8 cellular contexts compared by ENCODE assay signal in genomic region chr6:32128751-32129296, GRCh38. TPM values are rescaled to one million over a fixed set of nuclear protein-coding genes. Genes with fewer than 3 reads are reported as not detected.
DNase-seq lines count a peak whose midpoint lies in the region; ATAC-seq and TF ChIP-seq lines count a peak whose summit lies in the region.

No MANE protein-coding gene starts in this region.

- CTCF ChIA-PET in CD8-positive, alpha-beta T cell (lab: Charles Lee), result interaction anchor here (0.9 to 2.2 kb wide), 8 partner anchors 8 to 69 kb away, joined by 3 to 10 read pairs (median 4); partner anchors contain the start of gene GPSM3

- H3K36me3 ChIP-seq in CD8-positive, alpha-beta T cell (ENCODE audit: insufficient read depth, low read length), result peaks cover 13% of the 10 kb centered on the region
- peaks cover 0 to 27% (median 0%) of the 10 kb centered on the region in 3 donors for H3K36me3 ChIP-seq in Peyer's patch

- H3K36me3 Mint-ChIP-seq in CD8-positive, alpha-beta T cell, result peaks cover 32% of the 10 kb centered on the region
- peaks cover 12% of the 10 kb centered on the region for H3K36me3 Mint-ChIP-seq in osteocyte (ENCODE audit: unreplicated experiment)

- H3K9me3 Mint-ChIP-seq in CD8-positive, alpha-beta T cell, result no peaks in the 10 kb centered on the region
- no peaks in the 10 kb centered on the region for H3K9me3 Mint-ChIP-seq in osteocyte (ENCODE audit: unreplicated experiment)

- H3K4me3 Mint-ChIP-seq in CD8-positive, alpha-beta T cell, result peak overlapping the region; percentile 99
- H3K4me3 Mint-ChIP-seq in osteocyte (ENCODE audit: unreplicated experiment), result peak overlapping the region; percentile 99

- peak overlapping the region; percentile 3 for H3K4me3 ChIP-seq in CD8-positive, alpha-beta T cell (ENCODE audit: low read depth, low read length)
- H3K4me3 ChIP-seq in Peyer's patch (peak overlapping the region in 3 of 4 donors; percentile 27 to 90 (median 86)), epithelial cell of proximal tubule (ENCODE audit: low read depth, low read length) (peak overlapping the region; percentile 57)

- TF ChIP-seq POLR2A in Peyer's patch (IDR thresholded peaks at IDR 0.05), result no peak

- H3K27ac Mint-ChIP-seq in CD8-positive, alpha-beta T cell, result peak overlapping the region; percentile 97
- peak overlapping the region; percentile 100 for H3K27ac Mint-ChIP-seq in osteocyte (ENCODE audit: unreplicated experiment)

- no peak for ATAC-seq in CD8-positive, alpha-beta T cell
- ATAC-seq in GM21723 (IDR thresholded peaks at IDR 0.05; ENCODE audit: unreplicated experiment), result no peak

- POLR2A ChIA-PET in CD8-positive, alpha-beta T cell (lab: Charles Lee), result interaction anchor here (0.8 to 3.8 kb wide), 11 partner anchors 12 to 724 kb away, joined by 3 to 21 read pairs (median 4); partner anchors contain the start of genes AGPAT1, GPSM3, PBX2 and TAP1

- peaks cover 47% of the 10 kb centered on the region for H3K4me1 Mint-ChIP-seq in CD8-positive, alpha-beta T cell (ENCODE audit: low read depth)
- peaks cover 40% of the 10 kb centered on the region for H3K4me1 Mint-ChIP-seq in osteocyte (ENCODE audit: unreplicated experiment)

- H3K9me3 ChIP-seq in CD8-positive, alpha-beta T cell (ENCODE audit: low read length), result no peaks in the 10 kb centered on the region
- H3K9me3 ChIP-seq in Peyer's patch, result no peaks in the 10 kb centered on the region

- peaks cover 31% of the 10 kb centered on the region for H3K4me1 ChIP-seq in CD8-positive, alpha-beta T cell (ENCODE audit: insufficient read depth, low read length)
- H3K4me1 ChIP-seq in Peyer's patch, result peaks cover 6 to 32% (median 16%) of the 10 kb centered on the region in 4 donors

- no peak for DNase-seq in CD8-positive, alpha-beta T cell
- DNase-seq in Peyer's patch (no peak), epithelial cell of proximal tubule (ENCODE audit: low read depth) (no peak), osteocyte (ENCODE audit: extremely low spot score, unreplicated experiment) (no peak), NAMALWA (ENCODE audit: low spot score) (no peak)
- DNase-seq in stimulated activated CD4-positive, alpha-beta T cell treated with anti-CD3 and anti-CD28 coated beads, Interleukin-1b, Interleukin-23, amount 100 ng/mL, for 48 hours, result no peak
- no peak for DNase-seq in stimulated activated CD8-positive, alpha-beta memory T cell treated with anti-CD3 and anti-CD28 coated beads, Interleukin-4, amount 100 ng/mL, for 48 hours

- intact Hi-C loops in CD8-positive, alpha-beta T cell (cut with DNase I, micrococcal nuclease), result loop anchor here (1.0 to 10.0 kb wide), 7 partner anchors 66 to 1286 kb away; partner anchors contain the start of genes C6orf47 (in 1 of the 2), CSNK2B (in 1 of the 2), CUTA (in 1 of the 2) and GPANK1 (in 1 of the 2)

- no peaks in the 10 kb centered on the region for H3K27me3 ChIP-seq in CD8-positive, alpha-beta T cell (ENCODE audit: insufficient read depth, low read length)
- no peaks in the 10 kb centered on the region for H3K27me3 ChIP-seq in Peyer's patch

- H3K27ac ChIP-seq in CD8-positive, alpha-beta T cell (ENCODE audit: low read depth, low read length), result no peak overlapping the region
- H3K27ac ChIP-seq in Peyer's patch, result peak overlapping the region; percentile 78 to 90 (median 86)

- TF ChIP-seq CTCF in CD8-positive, alpha-beta T cell (IDR thresholded peaks at IDR 0.05), result no peak
- TF ChIP-seq CTCF in Peyer's patch (IDR thresholded peaks at IDR 0.05) (no peak), epithelial cell of proximal tubule (conservative IDR thresholded peaks at IDR 0.05; ENCODE audit: low read depth, low read length) (no peak), osteocyte (IDR thresholded peaks at IDR 0.05) (no peak)

- peaks cover under 1% of the 10 kb centered on the region for H3K27me3 Mint-ChIP-seq in CD8-positive, alpha-beta T cell (ENCODE audit: low read depth)
- no peaks in the 10 kb centered on the region for H3K27me3 Mint-ChIP-seq in osteocyte (ENCODE audit: unreplicated experiment)

RNA-seq across cellular contexts. Expression of gene ATF6B, which starts 0.8 kb away (rescaled TPM):
- 10 to 100 TPM; 69.3 to 72.5 TPM for total RNA-seq in CD8-positive, alpha-beta T cell
- total RNA-seq in Peyer's patch (100 to 1,000 TPM in 3 of 4 donors, 10 to 100 TPM in 1; 75.3 to 408 (median 156) TPM), epithelial cell of proximal tubule (21.3 and 23.2 TPM in 2 replicates), osteocyte (109 and 116 TPM in 2 replicates)

RNA-seq across cellular contexts. Expression of gene FKBPL, which starts 1.3 kb away (rescaled TPM):
- under 1 TPM; 0.58 to 0.76 TPM for total RNA-seq in CD8-positive, alpha-beta T cell
- 1 to 10 TPM; 5.1 to 6.6 (median 5.6) TPM for total RNA-seq in Peyer's patch
- total RNA-seq in epithelial cell of proximal tubule, result 2.5 and 7.2 TPM in 2 replicates
- total RNA-seq in osteocyte, result 5.3 and 7.5 TPM in 2 replicates

RNA-seq across cellular contexts. Expression of gene TNXB, which starts 19.7 kb away (rescaled TPM):
- 10 to 100 TPM in 1 of 2 experiments, 1 to 10 TPM in 1; 9.7 to 13.8 TPM for total RNA-seq in CD8-positive, alpha-beta T cell
- total RNA-seq in Peyer's patch (100 to 1,000 TPM in 2 of 4 donors, 10 to 100 TPM in 2; 38.5 to 301 (median 117) TPM), epithelial cell of proximal tubule (0.23 TPM in 1 of 2 replicates, not detected in the other), osteocyte (13.1 and 13.9 TPM in 2 replicates)

RNA-seq across cellular contexts. Expression of gene PRRT1, which starts 22.9 kb away (rescaled TPM):
- total RNA-seq in CD8-positive, alpha-beta T cell, result 1 to 10 TPM; 3.1 to 3.8 TPM
- total RNA-seq in Peyer's patch (1 to 10 TPM in 3 of 4 donors, not detected in 1; 3.1 to 4.1 (median 3.8) TPM), epithelial cell of proximal tubule (not detected in 2 replicates), osteocyte (1.2 and 2.1 TPM in 2 replicates)

RNA-seq across cellular contexts. Expression of gene PPT2, which starts 25.1 kb away (rescaled TPM):
- total RNA-seq in CD8-positive, alpha-beta T cell, result 10 to 100 TPM; 11.1 to 25.5 TPM
- total RNA-seq in Peyer's patch, result 100 to 1,000 TPM in 1 of 4 donors, 10 to 100 TPM in 2, 1 to 10 TPM in 1; 7.4 to 121 (median 26.9) TPM
- total RNA-seq in epithelial cell of proximal tubule, result 23.2 and 39.4 TPM in 2 replicates
- 40.8 and 45.5 TPM in 2 replicates for total RNA-seq in osteocyte

Comparison
In these comparisons a context has a peak if more than half of its experiments do, and no peak if none do; other contexts are left out.
1. H3K4me3 ChIP-seq: peak in every context shown above with its lines; median percentile 86 in Peyer's patch; 57 in epithelial cell of proximal tubule; 3 in CD8-positive, alpha-beta T cell.